12 cellular contexts compared by ENCODE assay signal in the genomic region with DNA sequence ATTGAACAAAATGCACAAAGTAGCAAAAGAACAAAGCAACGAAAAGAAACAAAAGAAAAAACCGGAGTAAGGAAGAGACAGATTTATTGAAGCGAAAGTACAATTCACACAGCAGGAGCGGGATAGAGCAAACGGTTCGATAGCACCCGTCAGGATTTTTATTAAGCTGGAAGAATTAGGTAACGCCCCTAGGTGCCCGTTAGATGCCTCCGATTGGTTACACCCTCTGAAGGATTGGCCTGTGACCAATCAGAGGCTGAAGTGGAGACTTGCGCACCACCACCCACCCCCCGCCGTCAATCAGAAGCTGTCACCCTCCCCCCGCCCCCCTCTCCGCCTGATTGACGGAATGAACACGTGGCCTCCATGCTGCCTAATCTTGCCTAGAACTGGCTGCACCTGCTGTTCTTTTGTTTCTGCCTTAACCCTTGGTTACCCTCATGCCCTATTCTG. TPM values are rescaled to one million over a fixed set of nuclear protein-coding genes. Genes with fewer than 3 reads are reported as not detected.
DNase-seq lines count a peak whose midpoint lies in the region; ATAC-seq and TF ChIP-seq lines count a peak whose summit lies in the region.
"Had no signal": no experiment of that assay in that cellular context is flagged by ENCODE, and none has a peak within 500 bp of the region (broad histone marks: within the 10 kb centered on the region; RNA-seq: fewer than 3 reads in every experiment).

No MANE protein-coding gene starts in this region.

- peak overlapping the region; percentile 82 for H3K4me3 ChIP-seq in cardiac muscle cell
- H3K4me3 ChIP-seq in right atrium auricular region: no peak overlapping the region
- H3K4me3 ChIP-seq in testis: peak overlapping the region in 1 of 2 donors; percentile 97

- no peaks in the 10 kb centered on the region for H3K9me3 ChIP-seq in cardiac muscle cell (ENCODE audit: low read depth)
- H3K9me3 ChIP-seq in right atrium auricular region: no peaks in the 10 kb centered on the region
- no peaks in the 10 kb centered on the region for H3K9me3 ChIP-seq in testis
- H3K9me3 ChIP-seq: adrenal gland had no signal

- no peaks in the 10 kb centered on the region for H3K4me1 ChIP-seq in cardiac muscle cell (ENCODE audit: low read depth)
- no peaks in the 10 kb centered on the region for H3K4me1 ChIP-seq in right atrium auricular region
- no peaks in the 10 kb centered on the region for H3K4me1 ChIP-seq in testis

- TF ChIP-seq CTCF in cardiac muscle cell (IDR thresholded peaks at IDR 0.05; ENCODE audit: low read depth, low read length) (no peak), right atrium auricular region (IDR thresholded peaks at IDR 0.05) (no peak), testis (IDR thresholded peaks at IDR 0.05) (no peak)

- H3K27me3 ChIP-seq in cardiac muscle cell: no peaks in the 10 kb centered on the region
- no peaks in the 10 kb centered on the region for H3K27me3 ChIP-seq in right atrium auricular region
- H3K27me3 ChIP-seq in testis: no peaks in the 10 kb centered on the region
- H3K27me3 ChIP-seq: adrenal gland had no signal

- intact Hi-C loops in testis (cut with DNase I; ENCODE audit: low total_unique reads): no loop called here

- no peak for TF ChIP-seq POLR2A in testis (IDR thresholded peaks at IDR 0.05)

- H3K36me3 ChIP-seq in cardiac muscle cell (no peaks in the 10 kb centered on the region), right atrium auricular region (no peaks in the 10 kb centered on the region), testis (ENCODE audit: low read depth, missing control alignments) (no peaks in the 10 kb centered on the region)
- H3K36me3 ChIP-seq: adrenal gland had no signal

- ATAC-seq in HG03521 (IDR thresholded peaks at IDR 0.05; ENCODE audit: unreplicated experiment): no peak
- ATAC-seq: Right ventricle myocardium inferior had no signal

- H3K27ac ChIP-seq in cardiac muscle cell: no peak overlapping the region
- H3K27ac ChIP-seq in right atrium auricular region: no peak overlapping the region
- no peak overlapping the region for H3K27ac ChIP-seq in testis

- 58 to 73% methylated on average over 11 to 17 of the region's 17 CpGs for WGBS in testis, 2 donors

- peak in 1 of 2 donors; percentile 76 for DNase-seq in cardiac muscle cell (ENCODE audit: low read depth in 1 of 2, low spot score in 1 of 2)
- no peak for DNase-seq in right atrium auricular region (ENCODE audit: low spot score)
- peak; percentile 84 for DNase-seq in NCI-H510A (lab: John Stamatoyannopoulos, UW)
- peak; percentile 59 for DNase-seq in fibroblast of peridontal ligament (ENCODE audit: extremely low read depth)
- peak; percentile 75 for DNase-seq in testis
- no peak for DNase-seq in NCI-H226
- no peak for DNase-seq in occipital lobe (lab: John Stamatoyannopoulos, UW)

RNA-seq across cellular contexts. Expression of gene OCM2, which starts 16.8 kb away (rescaled TPM):
- total RNA-seq in cardiac muscle cell: not detected in 2 replicates
- polyA plus RNA-seq in cardiac muscle cell: not detected in 2 replicates
- total RNA-seq in right atrium auricular region: not detected
- not detected for total RNA-seq in testis
- not detected for polyA plus RNA-seq in testis (ENCODE audit: insufficient read depth, low read depth, low replicate concordance)
- total RNA-seq in occipital lobe: not detected
- total RNA-seq: adrenal gland, Right ventricle myocardium inferior, skeletal muscle tissue, urinary bladder had no signal
- polyA plus RNA-seq: adrenal gland, urinary bladder had no signal

Comparison
In these comparisons a context has a peak if more than half of its experiments do, and no peak if none do; other contexts are left out.
1. DNase-seq: peak in NCI-H510A (single experiment), fibroblast of peridontal ligament (single experiment) and testis (single experiment); none in right atrium auricular region (single experiment), NCI-H226 (single experiment) and occipital lobe (single experiment).